In genomic region chr21:37207441-37208009, GRCh38 we compare ENCODE assay signal across 8 cellular contexts. TPM values are rescaled to one million over a fixed set of nuclear protein-coding genes. Genes with fewer than 3 reads are reported as not detected.
DNase-seq lines count a peak whose midpoint lies in the region; ATAC-seq and TF ChIP-seq lines count a peak whose summit lies in the region.

No MANE protein-coding gene starts in this region.

- intact Hi-C loops in activated CD4-positive, alpha-beta T cell treated with anti-CD3 and anti-CD28 coated beads for 36 hours (cut with DNase I, micrococcal nuclease), result no loop called here
- intact Hi-C loops in dendritic cell treated with granulocyte-macrophage colony-stimulating factor and Interleukin-4, amounts not matched to agents 40 ng/mL and 50 ng/mL, for 4 days (cut with micrococcal nuclease), result loop anchor here (1.0 to 5.0 kb wide), 2 partner anchors 14 to 50 kb away; no protein-coding TSS in a partner anchor
- intact Hi-C loops in prostate gland (cut with DNase I), result no loop called here

- peaks cover 8% of the 10 kb centered on the region for H3K36me3 Mint-ChIP-seq in activated CD4-positive, alpha-beta T cell treated with anti-CD3 and anti-CD28 coated beads for 36 hours (ENCODE audit: low read depth)
- H3K36me3 Mint-ChIP-seq in HFFc6 (ENCODE audit: low read depth), result peaks cover 19% of the 10 kb centered on the region
- peaks cover 9% of the 10 kb centered on the region for H3K36me3 Mint-ChIP-seq in dendritic cell treated with granulocyte-macrophage colony-stimulating factor and Interleukin-4, amounts not matched to agents 40 ng/mL and 50 ng/mL, for 4 days (ENCODE audit: low read depth)

- H3K27ac ChIP-seq in prostate gland, result peak overlapping the region; percentile 14 to 25

- TF ChIP-seq CTCF in HFFc6 (IDR thresholded peaks at IDR 0.05), result no peak
- no peak for TF ChIP-seq CTCF in prostate gland (IDR thresholded peaks at IDR 0.05)

- H3K27me3 ChIP-seq in prostate gland (replicated peaks; ENCODE audit: insufficient read depth), result no peaks in the 10 kb centered on the region

- H3K4me1 ChIP-seq in prostate gland (replicated peaks), result no peaks in the 10 kb centered on the region

- ATAC-seq in activated CD4-positive, alpha-beta T cell treated with anti-CD3 and anti-CD28 coated beads for 36 hours, result peak; percentile 66

- H3K27ac Mint-ChIP-seq in activated CD4-positive, alpha-beta T cell treated with anti-CD3 and anti-CD28 coated beads for 36 hours, result peak overlapping the region; percentile 67
- peak overlapping the region; percentile 27; the same call in 1 of the 2 replicates for H3K27ac Mint-ChIP-seq in HFFc6
- peak overlapping the region; percentile 89 for H3K27ac Mint-ChIP-seq in dendritic cell treated with granulocyte-macrophage colony-stimulating factor and Interleukin-4, amounts not matched to agents 40 ng/mL and 50 ng/mL, for 4 days

- CTCF ChIA-PET in activated CD4-positive, alpha-beta T cell treated with anti-CD3 and anti-CD28 coated beads for 36 hours (lab: Charles Lee), result interaction anchor here (0.6 to 1.9 kb wide), 3 partner anchors 11 to 161 kb away, joined by 3 to 4 read pairs (median 3); no protein-coding TSS in a partner anchor

- 26% methylated on average over 6 of the region's 6 CpGs for WGBS in prostate gland

- peak overlapping the region; percentile 45 for H3K4me3 Mint-ChIP-seq in activated CD4-positive, alpha-beta T cell treated with anti-CD3 and anti-CD28 coated beads for 36 hours
- peak overlapping the region; percentile 20 for H3K4me3 Mint-ChIP-seq in HFFc6
- H3K4me3 Mint-ChIP-seq in dendritic cell treated with granulocyte-macrophage colony-stimulating factor and Interleukin-4, amounts not matched to agents 40 ng/mL and 50 ng/mL, for 4 days, result peak overlapping the region; percentile 50

- peak; percentile 33 for DNase-seq in activated CD4-positive, alpha-beta T cell treated with anti-CD3 and anti-CD28 coated beads for 36 hours
- no peak for DNase-seq in activated CD4-positive, alpha-beta T cell treated with anti-CD3 and anti-CD28 coated beads for 48 hours
- DNase-seq in HFFc6, result peak; percentile 19
- DNase-seq in NCI-H2029 (lab: John Stamatoyannopoulos, UW), result peak; percentile 61
- peak; percentile 19 for DNase-seq in prostate gland (ENCODE audit: low spot score)
- DNase-seq in inferior parietal cortex (ENCODE audit: extremely low spot score), result no peak
- no peak for DNase-seq in NCI-H1092 treated with DMSO at 0.1 percent for 48 hours (lab: John Stamatoyannopoulos, UW)

- H3K27me3 Mint-ChIP-seq in activated CD4-positive, alpha-beta T cell treated with anti-CD3 and anti-CD28 coated beads for 36 hours, result peaks cover 2% of the 10 kb centered on the region
- peaks cover 9% of the 10 kb centered on the region; the same call in 1 of the 2 replicates for H3K27me3 Mint-ChIP-seq in HFFc6 (ENCODE audit: insufficient read depth)
- H3K27me3 Mint-ChIP-seq in dendritic cell treated with granulocyte-macrophage colony-stimulating factor and Interleukin-4, amounts not matched to agents 40 ng/mL and 50 ng/mL, for 4 days, result no peaks in the 10 kb centered on the region

- H3K9me3 ChIP-seq in prostate gland, result no peaks in the 10 kb centered on the region

- no peak for TF ChIP-seq POLR2A in prostate gland (IDR thresholded peaks at IDR 0.05)

- H3K4me3 ChIP-seq in prostate gland, result no peak overlapping the region

- peaks cover 17% of the 10 kb centered on the region for H3K4me1 Mint-ChIP-seq in activated CD4-positive, alpha-beta T cell treated with anti-CD3 and anti-CD28 coated beads for 36 hours
- peaks cover 27% of the 10 kb centered on the region for H3K4me1 Mint-ChIP-seq in HFFc6 (ENCODE audit: low read depth)
- H3K4me1 Mint-ChIP-seq in dendritic cell treated with granulocyte-macrophage colony-stimulating factor and Interleukin-4, amounts not matched to agents 40 ng/mL and 50 ng/mL, for 4 days (ENCODE audit: low read depth), result peaks cover 42% of the 10 kb centered on the region

- H3K9me3 Mint-ChIP-seq in activated CD4-positive, alpha-beta T cell treated with anti-CD3 and anti-CD28 coated beads for 36 hours (ENCODE audit: low read depth), result peaks cover 2% of the 10 kb centered on the region
- no peaks in the 10 kb centered on the region for H3K9me3 Mint-ChIP-seq in HFFc6
- no peaks in the 10 kb centered on the region for H3K9me3 Mint-ChIP-seq in dendritic cell treated with granulocyte-macrophage colony-stimulating factor and Interleukin-4, amounts not matched to agents 40 ng/mL and 50 ng/mL, for 4 days

- H3K36me3 ChIP-seq in prostate gland, result peaks cover 0 to 2% of the 10 kb centered on the region in 2 donors

- POLR2A ChIA-PET in activated CD4-positive, alpha-beta T cell treated with anti-CD3 and anti-CD28 coated beads for 36 hours (lab: Charles Lee), result interaction anchor here (0.6 to 1.1 kb wide), 3 partner anchors 10 to 17 kb away, joined by 3 to 5 read pairs (median 4); no protein-coding TSS in a partner anchor

RNA-seq across cellular contexts. Expression of gene VPS26C, which starts 59.6 kb away (rescaled TPM):
- total RNA-seq in activated CD4-positive, alpha-beta T cell treated with anti-CD3 and anti-CD28 coated beads for 36 hours, result 10 to 100 TPM; 54.8 to 61.7 TPM
- 10 to 100 TPM; 40.8 to 50.0 (median 44.3) TPM for total RNA-seq in HFFc6 (2021; fragmentation: NEBNext Ultra II Directional; extraction: Animal tissue kit (Norgen Biotek cat#: 25700))
- total RNA-seq in prostate gland, result 10 to 100 TPM; 36.8 to 46.1 TPM

Comparison
In these comparisons a context has a peak if more than half of its experiments do, and no peak if none do; other contexts are left out.
1. DNase-seq: peak in activated CD4-positive, alpha-beta T cell treated with anti-CD3 and anti-CD28 coated beads for 36 hours (single experiment), HFFc6 (single experiment), NCI-H2029 (single experiment) and prostate gland (single experiment); none in activated CD4-positive, alpha-beta T cell treated with anti-CD3 and anti-CD28 coated beads for 48 hours (single experiment), inferior parietal cortex (single experiment) and NCI-H1092 treated with DMSO at 0.1 percent for 48 hours (single experiment).
2. H3K27ac Mint-ChIP-seq: peak in every context shown above with its lines; median percentile 89 in dendritic cell treated with granulocyte-macrophage colony-stimulating factor and Interleukin-4, amounts not matched to agents 40 ng/mL and 50 ng/mL, for 4 days; 67 in activated CD4-positive, alpha-beta T cell treated with anti-CD3 and anti-CD28 coated beads for 36 hours; 27 in HFFc6.
3. Peak in every context shown above with its lines, with median percentiles within 50 percentile points of each other: H3K4me3 Mint-ChIP-seq.